ENCODE assay signal across 18 cellular contexts in genomic region chr20:50360921-50361320, GRCh38.
"Had no signal": no experiment of that assay in that cellular context is flagged by ENCODE, and none has a peak within 500 bp of the region (broad histone marks: within the 10 kb centered on the region; RNA-seq: fewer than 3 reads in every experiment).

No MANE protein-coding gene starts in this region.

- DNase-seq: activated CD4-positive, alpha-beta T cell treated with anti-CD3 and anti-CD28 coated beads, Interleukin-2, amount 10 ng/mL, durations not matched to agents 7 days and 5 days; activated CD4-positive, CD25-positive, alpha-beta regulatory T cell treated with anti-CD3 and anti-CD28 coated beads, Interleukin-2, amount 50 U/mL, for 72 hours; activated gamma-delta T cell treated with Interleukin-2 at 50 U/mL for 16 hours; activated T-cell treated with anti-CD3 and anti-CD28 coated beads, Interleukin-2, amount 50 U/mL, for 1 hour; brain microvascular endothelial cell; central memory CD4-positive, alpha-beta T cell; esophagus squamous epithelium; gastrocnemius medialis; hippocampal formation; nephron progenitor cell; occipital lobe; stimulated activated CD4-positive, alpha-beta T cell treated with anti-CD3 and anti-CD28 coated beads, Interleukin-4, amount 100 ng/mL, for 1 hour; stimulated activated naive CD4-positive, alpha-beta T cell treated with Interleukin-2 at 50 U/mL for 16 hours; T-cell; upper lobe of left lung; WERI-Rb-1 had no signal

- H3K9me3 ChIP-seq: ascending aorta, esophagus squamous epithelium, gastrocnemius medialis, thoracic aorta, upper lobe of left lung had no signal

- H3K27me3 ChIP-seq: ascending aorta, brain microvascular endothelial cell, esophagus squamous epithelium, gastrocnemius medialis, upper lobe of left lung had no signal

- H3K4me3 ChIP-seq: ascending aorta, esophagus squamous epithelium, gastrocnemius medialis, thoracic aorta, upper lobe of left lung had no signal

- H3K36me3 ChIP-seq: ascending aorta, brain microvascular endothelial cell, esophagus squamous epithelium, gastrocnemius medialis, thoracic aorta, upper lobe of left lung, WERI-Rb-1 had no signal

- ATAC-seq: gastrocnemius medialis, T-cell had no signal

- H3K27ac ChIP-seq: ascending aorta, brain microvascular endothelial cell, gastrocnemius medialis, thoracic aorta, WERI-Rb-1 had no signal

- H3K4me1 ChIP-seq: ascending aorta, gastrocnemius medialis had no signal
